Comparison of ENCODE assay signal across 7 cellular contexts in genomic region chr20:25697132-25697446, GRCh38.
DNase-seq lines count a peak whose midpoint lies in the region; ATAC-seq lines count a peak whose summit lies in the region.

No MANE protein-coding gene starts in this region.

- H3K9me3 ChIP-seq in HUES48 (ENCODE audit: control insufficient read depth, insufficient read depth, low read length), result peaks cover 3% of the 10 kb centered on the region; the same call in 1 of the 2 replicates
- peaks cover 9% of the 10 kb centered on the region for H3K9me3 ChIP-seq in iPS-20b (ENCODE audit: insufficient read depth, low read depth, low read length)

- H3K9ac ChIP-seq in HUES48 (ENCODE audit: low read depth, low read length) (peak overlapping the region; percentile 11; the same call in 1 of the 2 replicates), iPS-20b (ENCODE audit: low read depth, low read length) (peak overlapping the region; percentile 87; the same call in 1 of the 2 replicates)

- peaks cover 12% of the 10 kb centered on the region for H3K36me3 Mint-ChIP-seq in activated naive CD8-positive, alpha-beta T cell

- H3K36me3 ChIP-seq in HUES48 (ENCODE audit: control insufficient read depth, insufficient read depth, low read length), result peaks cover 4% of the 10 kb centered on the region; the same call in 1 of the 2 replicates
- no peaks in the 10 kb centered on the region for H3K36me3 ChIP-seq in iPS-20b (ENCODE audit: insufficient read depth, low read depth, low read length)

- peak overlapping the region; percentile 86 for H3K27ac Mint-ChIP-seq in activated naive CD8-positive, alpha-beta T cell
- peak overlapping the region; percentile 94 to 98 for H3K27ac Mint-ChIP-seq in stimulated activated naive CD8-positive, alpha-beta T cell treated with anti-CD3 and anti-CD28 coated beads, Interleukin-15, amount 100 ng/mL, for 72 hours

- H3K4me1 ChIP-seq in HUES48 (ENCODE audit: control insufficient read depth, insufficient read depth, low read length) (no peaks in the 10 kb centered on the region), iPS-20b (ENCODE audit: insufficient read depth, low read length) (no peaks in the 10 kb centered on the region)

- no peaks in the 10 kb centered on the region for H3K27me3 ChIP-seq in HUES48 (ENCODE audit: control insufficient read depth, insufficient read depth, low read length)
- no peaks in the 10 kb centered on the region for H3K27me3 ChIP-seq in iPS-20b (ENCODE audit: insufficient read depth, low read length)

- DNase-seq in stimulated activated naive CD8-positive, alpha-beta T cell treated with anti-CD3 and anti-CD28 coated beads, Interleukin-15, amount 100 ng/mL, for 72 hours, result no peak
- no peak for DNase-seq in globus pallidus (ENCODE audit: low spot score)

- H3K27ac ChIP-seq in HUES48 (ENCODE audit: low read depth, low read length) (no peak overlapping the region), iPS-20b (ENCODE audit: low read length) (no peak overlapping the region)

- peaks cover 38% of the 10 kb centered on the region for H3K4me1 Mint-ChIP-seq in activated naive CD8-positive, alpha-beta T cell (ENCODE audit: low read depth)
- H3K4me1 Mint-ChIP-seq in stimulated activated naive CD8-positive, alpha-beta T cell treated with anti-CD3 and anti-CD28 coated beads, Interleukin-15, amount 100 ng/mL, for 72 hours, result peaks cover 29% of the 10 kb centered on the region

- no peak for ATAC-seq in stimulated activated naive CD8-positive, alpha-beta T cell treated with anti-CD3 and anti-CD28 coated beads, Interleukin-15, amount 100 ng/mL, for 72 hours
- ATAC-seq in HG02870 (IDR thresholded peaks at IDR 0.05; ENCODE audit: unreplicated experiment) (no peak), HG02798 (IDR thresholded peaks at IDR 0.05; ENCODE audit: poor library complexity, unreplicated experiment) (no peak)

- peaks cover 10% of the 10 kb centered on the region for H3K9me3 Mint-ChIP-seq in activated naive CD8-positive, alpha-beta T cell (ENCODE audit: low read depth)
- H3K9me3 Mint-ChIP-seq in stimulated activated naive CD8-positive, alpha-beta T cell treated with anti-CD3 and anti-CD28 coated beads, Interleukin-15, amount 100 ng/mL, for 72 hours, result peaks cover 7 to 25% of the 10 kb centered on the region in 2 donors

- H3K4me3 ChIP-seq in HUES48 (ENCODE audit: low read depth, low read length) (peak overlapping the region; percentile 97), iPS-20b (ENCODE audit: low read length) (peak overlapping the region; percentile 92)

- peak overlapping the region; percentile 95 for H3K4me3 Mint-ChIP-seq in activated naive CD8-positive, alpha-beta T cell
- H3K4me3 Mint-ChIP-seq in stimulated activated naive CD8-positive, alpha-beta T cell treated with anti-CD3 and anti-CD28 coated beads, Interleukin-15, amount 100 ng/mL, for 72 hours, result peak overlapping the region; percentile 82 to 96

- H3K27me3 Mint-ChIP-seq in activated naive CD8-positive, alpha-beta T cell, result no peaks in the 10 kb centered on the region
- no peaks in the 10 kb centered on the region for H3K27me3 Mint-ChIP-seq in stimulated activated naive CD8-positive, alpha-beta T cell treated with anti-CD3 and anti-CD28 coated beads, Interleukin-15, amount 100 ng/mL, for 72 hours
